Comparison of ENCODE assay signal across 15 cellular contexts in the genomic region with DNA sequence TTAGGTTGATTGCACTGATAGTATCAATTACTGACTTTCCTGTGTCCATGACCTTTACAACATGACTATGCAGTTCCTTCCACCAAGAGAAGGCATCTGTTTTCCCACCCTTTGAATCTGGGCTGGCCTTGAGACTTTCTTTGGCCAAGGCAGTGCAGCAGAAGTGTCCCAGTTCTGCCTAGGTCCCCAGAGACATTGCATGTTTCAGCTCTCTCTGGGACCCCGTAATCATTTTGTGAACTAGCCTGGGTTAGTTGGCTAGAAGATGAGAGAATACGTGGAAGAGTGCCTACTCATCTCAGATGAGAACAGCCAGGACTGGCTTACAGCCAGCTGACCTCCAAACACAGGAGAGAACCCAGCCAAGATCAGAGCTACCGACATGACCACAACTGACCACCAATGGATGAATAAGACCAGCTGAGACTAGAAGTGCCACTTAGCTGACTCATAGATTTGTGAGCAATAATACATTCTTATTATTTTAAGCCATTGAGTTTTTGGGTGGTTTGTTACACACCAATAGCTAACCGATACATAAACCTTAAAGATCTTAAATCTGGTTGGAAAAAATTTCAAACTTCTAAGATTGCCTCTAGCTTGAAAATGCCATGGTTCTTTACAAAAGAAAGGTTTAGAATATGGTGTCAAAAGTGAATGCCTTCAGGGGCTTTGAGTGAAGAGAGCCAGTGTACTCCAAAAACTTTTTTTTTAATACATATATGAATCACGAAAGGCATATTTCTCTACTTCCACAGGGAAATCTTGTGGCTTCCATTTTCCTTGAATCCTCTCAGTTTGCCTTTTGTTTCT.
DNase-seq lines count a peak whose midpoint lies in the region; ATAC-seq and TF ChIP-seq lines count a peak whose summit lies in the region.
"Had no signal": no experiment of that assay in that cellular context is flagged by ENCODE, and none has a peak within 500 bp of the region (broad histone marks: within the 10 kb centered on the region; RNA-seq: fewer than 3 reads in every experiment).

No MANE protein-coding gene starts in this region.

- H3K9me3 ChIP-seq in heart left ventricle, result peaks cover 0 to 18% (median 8%) of the 10 kb centered on the region in 12 donors
- peaks cover 0 to 4% (median 0%) of the 10 kb centered on the region in 3 donors for H3K9me3 ChIP-seq in gastrocnemius medialis
- H3K9me3 ChIP-seq: BE2C had no signal

- DNase-seq in EH (ENCODE audit: low read depth) (peak; percentile 83), amniotic epithelial cell (ENCODE audit: low read depth) (peak; percentile 73), heart left ventricle (peak in 3 of 5 donors; percentile 71 to 86 (median 76)), gastrocnemius medialis (peak; percentile 29 to 77), NCI-H2171 (lab: John Stamatoyannopoulos, UW) (no peak)
- no peak for DNase-seq in activated CD4-positive, CD25-positive, alpha-beta regulatory T cell (lab: John Stamatoyannopoulos, UW)
- DNase-seq: activated T-cell treated with anti-CD3 and anti-CD28 coated beads, Interleukin-2, amount 50 U/mL, for 48 hours; BE2C; naive thymus-derived CD4-positive, alpha-beta T cell; NCI-H1417; stimulated activated CD4-positive, alpha-beta T cell treated with anti-CD3 and anti-CD28 coated beads, Interleukin-1b, Interleukin-23, amount 100 ng/mL, for 48 hours; stimulated activated naive CD8-positive, alpha-beta T cell treated with anti-CD3 and anti-CD28 coated beads, Interleukin-15, amount 100 ng/mL, for 72 hours had no signal

- no peak for TF ChIP-seq CTCF in heart left ventricle (IDR thresholded peaks at IDR 0.05)
- no peak for TF ChIP-seq CTCF in gastrocnemius medialis (IDR thresholded peaks at IDR 0.05 in 4 of 5, conservative IDR thresholded peaks at IDR 0.05 in 1 of 5)

- H3K4me1 ChIP-seq in heart left ventricle (peaks cover 17 to 71% (median 55%) of the 10 kb centered on the region in 12 donors), gastrocnemius medialis (peaks cover 38 to 59% of the 10 kb centered on the region in 2 donors)
- H3K4me1 ChIP-seq: BE2C had no signal

- no peaks in the 10 kb centered on the region for H3K27me3 ChIP-seq in heart left ventricle
- H3K27me3 ChIP-seq in gastrocnemius medialis, result no peaks in the 10 kb centered on the region
- H3K27me3 ChIP-seq: BE2C had no signal

- TF ChIP-seq POLR2A in heart left ventricle (IDR thresholded peaks at IDR 0.05) (no peak), gastrocnemius medialis (IDR thresholded peaks at IDR 0.05) (no peak)

- peak in 3 of 4 donors; percentile 37 to 63 (median 51) for ATAC-seq in heart left ventricle
- ATAC-seq in gastrocnemius medialis, result peak; percentile 32 to 37
- no peak for ATAC-seq in GM18520 (IDR thresholded peaks at IDR 0.05; ENCODE audit: unreplicated experiment)
- ATAC-seq in HG03159 (IDR thresholded peaks at IDR 0.05; ENCODE audit: unreplicated experiment), result no peak
- ATAC-seq: naive thymus-derived CD4-positive, alpha-beta T cell; stimulated activated naive CD8-positive, alpha-beta T cell treated with anti-CD3 and anti-CD28 coated beads, Interleukin-15, amount 100 ng/mL, for 72 hours had no signal

- no peaks in the 10 kb centered on the region for H3K36me3 ChIP-seq in heart left ventricle
- no peaks in the 10 kb centered on the region for H3K36me3 ChIP-seq in gastrocnemius medialis
- H3K36me3 ChIP-seq: BE2C had no signal

- intact Hi-C loops in heart left ventricle (cut with DNase I), result loop anchor here in 7 of 10 donors (1.0 to 5.0 kb wide), 8 partner anchors 48 to 142 kb away; no protein-coding TSS in a partner anchor
- intact Hi-C loops in gastrocnemius medialis (cut with DNase I; ENCODE audit: low total_unique reads), result loop anchor here (2.0 to 5.0 kb wide), 3 partner anchors 38 to 87 kb away; no protein-coding TSS in a partner anchor

- WGBS in heart left ventricle, 4 donors, result 55 to 77% (median 61%) methylated on average over 5 of the region's 5 CpGs

- peak overlapping the region in 11 of 12 donors; percentile 68 to 98 (median 89) for H3K27ac ChIP-seq in heart left ventricle
- H3K27ac ChIP-seq in gastrocnemius medialis, result peak overlapping the region; percentile 73 to 88 (median 82)
- H3K27ac ChIP-seq: VCaP had no signal

- in situ Hi-C loops in gastrocnemius medialis (cut with MboI; ENCODE audit: low sequenced_read_pairs in 4 of 4), result no loop called here

- H3K4me3 ChIP-seq in heart left ventricle, result no peak overlapping the region
- H3K4me3 ChIP-seq in gastrocnemius medialis, result no peak overlapping the region

Comparison
In these comparisons a context has a peak if more than half of its experiments do, and no peak if none do; other contexts are left out.
1. DNase-seq: peak in EH (single experiment), amniotic epithelial cell (single experiment), heart left ventricle (3 of 5) and gastrocnemius medialis (2 of 2); none in NCI-H2171 (single experiment) and activated CD4-positive, CD25-positive, alpha-beta regulatory T cell (0 of 4).
2. ATAC-seq: peak in heart left ventricle (3 of 4) and gastrocnemius medialis (2 of 2); none in GM18520 (single experiment) and HG03159 (single experiment).